8 cellular contexts compared by ENCODE assay signal in genomic region chr12:68610435-68611093, GRCh38. TPM values are rescaled to one million over a fixed set of nuclear protein-coding genes. Genes with fewer than 3 reads are reported as not detected.
DNase-seq lines count a peak whose midpoint lies in the region; ATAC-seq and TF ChIP-seq lines count a peak whose summit lies in the region.

TSS of gene RAP1B (plus strand) at chr12:68610899. CDS start at chr12:68648725, 37,826 bp downstream.

- peak; percentile 77 for ATAC-seq in GM21529 (IDR thresholded peaks at IDR 0.05; ENCODE audit: unreplicated experiment)
- ATAC-seq in IMR-90 (ENCODE audit: low read depth): peak; percentile 95

- H3K4me1 ChIP-seq in IMR-90 (ENCODE audit: control insufficient read depth, insufficient read depth, low read length) (no peaks in the 10 kb centered on the region), mucosa of rectum (ENCODE audit: control insufficient read depth in 2 of 2, insufficient read depth in 2 of 2, low read length in 2 of 2) (peaks cover 31 to 34% of the 10 kb centered on the region in 2 donors)

- H3K4me3 ChIP-seq in IMR-90 (ENCODE audit: insufficient read depth, low read depth, low read length): peak within 1 kb of the TSS; percentile 86
- H3K4me3 ChIP-seq in mucosa of rectum (ENCODE audit: low read length in 2 of 2): peak within 1 kb of the TSS; percentile 88 to 96

- peak within 1 kb of the TSS; percentile 91; the same call in 1 of the 3 replicates for H2BK15ac ChIP-seq in IMR-90 (ENCODE audit: low read depth, low read length)

- H3K4me2 ChIP-seq in IMR-90 (ENCODE audit: low read depth, low read length): peak within 1 kb of the TSS; percentile 92

- peak within 1 kb of the TSS; percentile 97 for H2AFZ ChIP-seq in IMR-90 (replicated peaks; ENCODE audit: low read length, poor library complexity)

- H2BK5ac ChIP-seq in IMR-90 (ENCODE audit: low read depth, low read length, poor library complexity, severe bottlenecking): peak within 1 kb of the TSS; percentile 88

- peak within 1 kb of the TSS; percentile 96 for H3K23ac ChIP-seq in IMR-90 (ENCODE audit: low read depth, low read length)

- peak within 1 kb of the TSS; percentile 59 to 97 for H4K8ac ChIP-seq in IMR-90 (ENCODE audit: low read depth in 2 of 2, low read length in 2 of 2)

- TF ChIP-seq CTCF in IMR-90 (conservative IDR thresholded peaks at IDR 0.05; ENCODE audit: low read depth, low read length): no peak

- POLR2A ChIA-PET in IMR-90 (lab: Charles Lee; ENCODE audit: unreplicated experiment): interaction anchor here (0.7 to 1.3 kb wide), 2 partner anchors 10 to 198 kb away, joined by 3 to 4 read pairs; no protein-coding TSS in a partner anchor

- peaks cover 31% of the 10 kb centered on the region for H4K20me1 ChIP-seq in IMR-90 (ENCODE audit: insufficient read depth, low read length)

- H3K27ac ChIP-seq in IMR-90 (ENCODE audit: insufficient read depth, low read length) (peak within 1 kb of the TSS; percentile 100), mucosa of rectum (ENCODE audit: low read depth in 2 of 2, low read length in 2 of 2) (peak within 1 kb of the TSS; percentile 99)

- peak within 1 kb of the TSS; percentile 85 for H2AK5ac ChIP-seq in IMR-90 (ENCODE audit: low read depth, low read length)

- CTCF ChIA-PET in IMR-90 (lab: Yijun Ruan, JAX): interaction anchor here (0.6 kb wide), 1 partner anchor 226 kb away, joined by 4 read pairs; no protein-coding TSS in a partner anchor

- peak within 1 kb of the TSS; percentile 84 for H2BK20ac ChIP-seq in IMR-90 (ENCODE audit: low read depth, low read length)

- H3K9me1 ChIP-seq in IMR-90 (ENCODE audit: insufficient read depth, low read length): peaks cover 8% of the 10 kb centered on the region

- H2BK120ac ChIP-seq in IMR-90 (ENCODE audit: low read depth, low read length): peak within 1 kb of the TSS; percentile 93

- no peaks in the 10 kb centered on the region for H3K27me3 ChIP-seq in IMR-90 (ENCODE audit: control insufficient read depth, insufficient read depth, low read length)
- no peaks in the 10 kb centered on the region for H3K27me3 ChIP-seq in mucosa of rectum (ENCODE audit: control insufficient read depth in 2 of 2, insufficient read depth in 2 of 2, low read length in 2 of 2)

- TF ChIP-seq POLR2A in IMR-90 (IDR thresholded peaks at IDR 0.05; ENCODE audit: low read depth, low read length): peak; percentile 96
- peak; percentile 90 for TF ChIP-seq POLR2A in erythroblast (IDR thresholded peaks at IDR 0.05; ENCODE audit: low read length)

- in situ Hi-C loops in IMR-90 (cut with MboI; ENCODE audit: low sequenced_read_pairs): no loop called here

- DNase-seq in DMS114 treated with DMSO at 0.1 percent for 48 hours (lab: John Stamatoyannopoulos, UW; ENCODE audit: unreplicated experiment) (peak; percentile 74), IMR-90 (peak; percentile 90), OCI-M2 (lab: John Stamatoyannopoulos, UW; ENCODE audit: unreplicated experiment) (peak; percentile 29), erythroblast (lab: John Stamatoyannopoulos, UW) (peak; percentile 91 to 95)
- DNase-seq in activated T-cell treated with anti-CD3 and anti-CD28 coated beads, Interleukin-2, amount 50 U/mL, for 1 hour: peak; percentile 92
- peak; percentile 66 to 74 for DNase-seq in stimulated activated CD8-positive, alpha-beta memory T cell treated with anti-CD3 and anti-CD28 coated beads, Interleukin-4, amount 100 ng/mL, for 4 hours (ENCODE audit: low read depth in 2 of 2, low spot score in 1 of 2)

- peaks cover 0 to 14% of the 10 kb centered on the region in 2 experiments; a peak in 2 of 4 replicates for H3K79me1 ChIP-seq in IMR-90 (ENCODE audit: low read depth in 1 of 2, low read length in 2 of 2)

- H3K14ac ChIP-seq in IMR-90 (replicated peaks; ENCODE audit: low read depth, low read length): peak within 1 kb of the TSS; percentile 92

- H4K5ac ChIP-seq in IMR-90 (ENCODE audit: low read depth, low read length): peak within 1 kb of the TSS; percentile 58

- 1% methylated on average over 32 of the region's 83 CpGs; no CpG with 5 or more reads in 1 of the 2 experiments for WGBS in IMR-90 (ENCODE audit: extremely low coverage in 2 of 2, insufficient read length in 1 of 2), 2 experiments

- peak within 1 kb of the TSS; percentile 95 for H3K4ac ChIP-seq in IMR-90 (ENCODE audit: low read depth, low read length)

- no peaks in the 10 kb centered on the region for H3K9me3 ChIP-seq in IMR-90 (ENCODE audit: control insufficient read depth, insufficient read depth, low read length)
- H3K9me3 ChIP-seq in mucosa of rectum (ENCODE audit: control insufficient read depth in 2 of 2, low read length in 2 of 2): no peaks in the 10 kb centered on the region

- TF ChIP-seq RAD21 in IMR-90 (IDR thresholded peaks at IDR 0.05; ENCODE audit: low read length): peak; percentile 8; the same call in 1 of the 2 replicates

- peak within 1 kb of the TSS; percentile 78 for H3K56ac ChIP-seq in IMR-90 (ENCODE audit: extremely low read depth, insufficient read depth, low read length)

- BruUV-seq in IMR-90 (replicated peaks; lab: Mats Ljungman, UMichigan): no TSS peak

- dilution Hi-C loops in IMR-90 (cut with HindIII; ENCODE audit: low sequenced_read_pairs, unreplicated experiment): no loop called here

- H4K91ac ChIP-seq in IMR-90 (ENCODE audit: insufficient read depth, low read depth, low read length): peak within 1 kb of the TSS; percentile 93

- H3K36me3 ChIP-seq in IMR-90 (ENCODE audit: control insufficient read depth, insufficient read depth, low read length) (peaks cover 2% of the 10 kb centered on the region; the same call in 1 of the 2 replicates), mucosa of rectum (ENCODE audit: control insufficient read depth in 2 of 2, insufficient read depth in 2 of 2, low read length in 2 of 2) (peaks cover 0 to 4% of the 10 kb centered on the region in 2 donors)

- intact Hi-C loops in IMR-90 (cut with micrococcal nuclease): loop anchor here (1.0 to 5.0 kb wide), 4 partner anchors 76 to 388 kb away; partner anchors contain the start of gene NUP107

- H3K9ac ChIP-seq in IMR-90 (ENCODE audit: low read depth, low read length): peak within 1 kb of the TSS; percentile 98
- H3K9ac ChIP-seq in mucosa of rectum (ENCODE audit: low read depth in 1 of 2, low read length in 2 of 2): peak within 1 kb of the TSS; percentile 97

- peak within 1 kb of the TSS; percentile 93 for H2AK9ac ChIP-seq in IMR-90 (replicated peaks; ENCODE audit: low read depth, low read length, poor library complexity)

- peak within 1 kb of the TSS; percentile 97 for H3K18ac ChIP-seq in IMR-90 (ENCODE audit: low read depth, low read length)

TF ChIP-seq in IMR-90, 13 proteins besides CTCF, POLR2A, EP300 and RAD21:
- TF ChIP-seq MAFK (IDR thresholded peaks at IDR 0.05; ENCODE audit: low read depth, low read length) (no peak), ELK1 (IDR thresholded peaks at IDR 0.05; ENCODE audit: borderline replicate concordance, low read depth, low read length) (no peak), USF2 (IDR thresholded peaks at IDR 0.05; ENCODE audit: low read depth, low read length) (no peak), MAZ (IDR thresholded peaks at IDR 0.05; ENCODE audit: borderline replicate concordance, low read depth, low read length) (peak; percentile 88; the same call in 1 of the 2 replicates), CHD1 (IDR thresholded peaks at IDR 0.05; ENCODE audit: low read depth, low read length) (0 out of 2 replicates have a peak, but pooled peaks have one; percentile 39), MXI1 (IDR thresholded peaks at IDR 0.05; ENCODE audit: borderline replicate concordance, low read depth, low read length) (peak; percentile 45; the same call in 1 of the 2 replicates), SMC3 (IDR thresholded peaks at IDR 0.05; ENCODE audit: low read depth, low read length) (no peak)
TF ChIP-seq in IMR-90: peak in this region for 3.

RNA-seq across cellular contexts. Expression of gene RAP1B, which starts in this region (rescaled TPM):
- total RNA-seq in IMR-90 (2012; rRNA removed): 200 and 262 TPM in 2 replicates
- polyA plus RNA-seq in IMR-90 (2012; rRNA removed): 114 and 159 TPM in 2 replicates
- polyA plus RNA-seq in IMR-90 (2012; cell fraction: cytosol; rRNA removed): 56.5 and 87.8 TPM in 2 replicates
- polyA plus RNA-seq in IMR-90 (2012; cell fraction: nucleus; rRNA removed; ENCODE audit: low replicate concordance): 16.7 and 90.0 TPM in 2 replicates

Comparison
In these comparisons a context has a peak if more than half of its experiments do, and no peak if none do; other contexts are left out.
1. Peak in every context shown above with its lines: DNase-seq, ATAC-seq, H3K4me3 ChIP-seq and H3K27ac ChIP-seq.
2. DNase-seq: peak in every context shown above with its lines; median percentile 93 in erythroblast; 92 in activated T-cell treated with anti-CD3 and anti-CD28 coated beads, Interleukin-2, amount 50 U/mL, for 1 hour; 90 in IMR-90; 74 in DMS114 treated with DMSO at 0.1 percent for 48 hours; 70 in stimulated activated CD8-positive, alpha-beta memory T cell treated with anti-CD3 and anti-CD28 coated beads, Interleukin-4, amount 100 ng/mL, for 4 hours; 29 in OCI-M2.